11 cellular contexts compared by ENCODE assay signal in the genomic region with DNA sequence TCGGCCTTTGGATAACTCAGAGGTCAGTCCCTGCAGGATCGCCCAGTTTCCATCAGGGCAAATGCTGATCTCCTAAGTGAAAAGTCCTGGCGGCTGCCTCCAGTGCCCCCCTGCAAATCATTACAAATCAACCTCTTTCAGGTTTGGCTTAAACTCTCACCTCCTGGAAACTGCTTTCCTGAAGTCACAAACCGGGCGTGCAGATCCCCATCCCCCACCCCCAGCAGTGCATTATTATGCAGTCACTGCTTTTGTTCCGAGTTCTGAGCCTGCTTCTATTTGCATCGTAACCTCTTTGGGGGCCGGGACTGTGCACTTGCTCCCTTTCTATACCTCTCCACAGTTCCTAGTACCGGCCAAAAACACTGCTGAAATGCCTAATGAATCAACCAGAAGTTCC. TPM values are rescaled to one million over a fixed set of nuclear protein-coding genes. Genes with fewer than 3 reads are reported as not detected.
DNase-seq lines count a peak whose midpoint lies in the region; ATAC-seq and TF ChIP-seq lines count a peak whose summit lies in the region.
"Had no signal": no experiment of that assay in that cellular context is flagged by ENCODE, and none has a peak within 500 bp of the region (broad histone marks: within the 10 kb centered on the region; RNA-seq: fewer than 3 reads in every experiment).

A gene (minus strand): TSS at position 172 of the 400 bp plus-strand sequence. CDS start 17,220 bp downstream, outside the sequence.

- H3K79me1 ChIP-seq in H9 (ENCODE audit: insufficient read depth, low read depth, low read length, poor library complexity, severe bottlenecking) (no peaks in the 10 kb centered on the region), mesendoderm (ENCODE audit: low read length) (no peaks in the 10 kb centered on the region)

- no peak for TF ChIP-seq CTCF in H9 (conservative IDR thresholded peaks at IDR 0.05)

- no peak within 1 kb of the TSS for H2AFZ ChIP-seq in H9 (ENCODE audit: low read length)

- no peak within 1 kb of the TSS for H3K23ac ChIP-seq in H9 (ENCODE audit: insufficient read length, low read depth, low read length)
- no peak within 1 kb of the TSS for H3K23ac ChIP-seq in mesendoderm (ENCODE audit: low read length)

- H3K4me1 Mint-ChIP-seq in CD4-positive, CD25-positive, alpha-beta regulatory T cell: peaks cover 0 to 37% (median 8%) of the 10 kb centered on the region in 4 donors
- H3K4me1 Mint-ChIP-seq in H9: peaks cover 45 to 55% of the 10 kb centered on the region in 2 experiments
- H3K4me1 Mint-ChIP-seq in activated naive CD8-positive, alpha-beta T cell treated with anti-CD3 and anti-CD28 coated beads for 36 hours: peaks cover 58% of the 10 kb centered on the region

- H2BK120ac ChIP-seq in H9 (ENCODE audit: low read depth, low read length, poor library complexity, severe bottlenecking) (no peak within 1 kb of the TSS), mesendoderm (ENCODE audit: low read depth, low read length) (no peak within 1 kb of the TSS)

- H3K4me3 Mint-ChIP-seq in CD4-positive, CD25-positive, alpha-beta regulatory T cell: peak within 1 kb of the TSS in 2 of 4 donors; percentile 25 to 69
- peak within 1 kb of the TSS; percentile 83 to 96 for H3K4me3 Mint-ChIP-seq in H9
- H3K4me3 Mint-ChIP-seq in activated naive CD8-positive, alpha-beta T cell treated with anti-CD3 and anti-CD28 coated beads for 36 hours: peak within 1 kb of the TSS; percentile 86

- H3T11ph ChIP-seq in H9 (ENCODE audit: low read length): peak within 1 kb of the TSS; percentile 89

- H3K56ac ChIP-seq in H9 (ENCODE audit: insufficient read length, low read depth, low read length): no peak within 1 kb of the TSS
- H3K56ac ChIP-seq in mesendoderm (ENCODE audit: low read length): peak within 1 kb of the TSS; percentile 10

- H3K23me2 ChIP-seq in H9 (ENCODE audit: insufficient read length, low read depth, low read length, poor library complexity, severe bottlenecking): peaks cover 3% of the 10 kb centered on the region

- H4K20me1 ChIP-seq in H9 (ENCODE audit: control insufficient read depth, insufficient read depth, insufficient read length): no peaks in the 10 kb centered on the region
- H4K20me1 ChIP-seq: BLaER1 treated with 17β-estradiol and CSF1 and Interleukin-3, amounts not matched to agents 10 nM and 100 nM had no signal

- H3K14ac ChIP-seq in H9 (ENCODE audit: insufficient read depth, low read length): no peak within 1 kb of the TSS

- peaks cover 0 to 7% (median 0%) of the 10 kb centered on the region in 7 donors for H3K9me3 Mint-ChIP-seq in CD4-positive, CD25-positive, alpha-beta regulatory T cell
- H3K9me3 Mint-ChIP-seq in H9: peaks cover 0 to 5% of the 10 kb centered on the region in 2 experiments; a peak in 2 of 5 replicates
- H3K9me3 Mint-ChIP-seq in activated naive CD8-positive, alpha-beta T cell treated with anti-CD3 and anti-CD28 coated beads for 36 hours: peaks cover 6% of the 10 kb centered on the region

- H3K27ac Mint-ChIP-seq in CD4-positive, CD25-positive, alpha-beta regulatory T cell: peak within 1 kb of the TSS; percentile 29 to 74 (median 39)
- H3K27ac Mint-ChIP-seq in H9: peak within 1 kb of the TSS; percentile 95 to 100 (median 99)
- H3K27ac Mint-ChIP-seq in activated naive CD8-positive, alpha-beta T cell treated with anti-CD3 and anti-CD28 coated beads for 36 hours: peak within 1 kb of the TSS; percentile 95

- no peak within 1 kb of the TSS for H4K91ac ChIP-seq in H9 (ENCODE audit: insufficient read length, low read depth, low read length)

- no peak within 1 kb of the TSS for H2BK12ac ChIP-seq in H9 (ENCODE audit: insufficient read length, low read depth, low read length)

- H3K18ac ChIP-seq in H9 (ENCODE audit: insufficient read length, low read depth, low read length) (no peak within 1 kb of the TSS), mesendoderm (ENCODE audit: low read length) (no peak within 1 kb of the TSS)

- peaks cover 10% of the 10 kb centered on the region; the same call in 1 of the 2 replicates for H3K79me2 ChIP-seq in H9 (ENCODE audit: insufficient read depth, low read length)
- no peaks in the 10 kb centered on the region for H3K79me2 ChIP-seq in mesendoderm (ENCODE audit: control insufficient read depth, insufficient read depth, low read length)

- peaks cover 10% of the 10 kb centered on the region for H3K27me3 ChIP-seq in CD4-positive, CD25-positive, alpha-beta regulatory T cell (ENCODE audit: control insufficient read depth, insufficient read depth, low read length)
- H3K27me3 ChIP-seq in H9 (ENCODE audit: insufficient read depth, low read length) (no peaks in the 10 kb centered on the region), mesendoderm (ENCODE audit: insufficient read depth, low read length, poor library complexity) (no peaks in the 10 kb centered on the region)
- H3K27me3 ChIP-seq: BLaER1 treated with 17β-estradiol and CSF1 and Interleukin-3, amounts not matched to agents 10 nM and 100 nM had no signal

- H4K8ac ChIP-seq in H9 (replicated peaks; ENCODE audit: insufficient read length, low read depth, low read length) (no peak within 1 kb of the TSS), mesendoderm (ENCODE audit: low read depth, low read length) (no peak within 1 kb of the TSS)

- H3K36me3 ChIP-seq in CD4-positive, CD25-positive, alpha-beta regulatory T cell (ENCODE audit: control insufficient read depth, insufficient read depth, low read length): no peaks in the 10 kb centered on the region
- H3K36me3 ChIP-seq in mesendoderm (ENCODE audit: control insufficient read depth, insufficient read depth, low read length): no peaks in the 10 kb centered on the region
- H3K36me3 ChIP-seq: BLaER1 treated with 17β-estradiol and CSF1 and Interleukin-3, amounts not matched to agents 10 nM and 100 nM; left ventricle myocardium inferior had no signal

- H3K9me3 ChIP-seq in CD4-positive, CD25-positive, alpha-beta regulatory T cell (ENCODE audit: control insufficient read depth in 2 of 2, low read length in 2 of 2): peaks cover 3 to 6% of the 10 kb centered on the region in 2 experiments
- H3K9me3 ChIP-seq in H9 (ENCODE audit: control insufficient read depth, low read depth, low read length): no peaks in the 10 kb centered on the region

- ATAC-seq in CD4-positive, CD25-positive, alpha-beta regulatory T cell (ENCODE audit: low read depth in 2 of 2): no peak
- no peak for ATAC-seq in HG02981 (IDR thresholded peaks at IDR 0.05; ENCODE audit: unreplicated experiment)

- H4K5ac ChIP-seq in H9 (ENCODE audit: insufficient read length, low read depth, low read length): no peak within 1 kb of the TSS
- no peak within 1 kb of the TSS for H4K5ac ChIP-seq in mesendoderm (ENCODE audit: low read length)

- H2BK20ac ChIP-seq in H9 (ENCODE audit: low read depth, low read length, poor library complexity, severe bottlenecking): no peak within 1 kb of the TSS

- H3K36me3 Mint-ChIP-seq in CD4-positive, CD25-positive, alpha-beta regulatory T cell: no peaks in the 10 kb centered on the region
- peaks cover 12 to 26% (median 17%) of the 10 kb centered on the region in 3 experiments; a peak in 6 of 7 replicates for H3K36me3 Mint-ChIP-seq in H9 (ENCODE audit: insufficient read depth in 1 of 3, low read depth in 3 of 3)
- peaks cover 20% of the 10 kb centered on the region for H3K36me3 Mint-ChIP-seq in activated naive CD8-positive, alpha-beta T cell treated with anti-CD3 and anti-CD28 coated beads for 36 hours

- H3K4me2 ChIP-seq in H9 (ENCODE audit: insufficient read depth, insufficient read length, low read length) (peak within 1 kb of the TSS; percentile 89), mesendoderm (ENCODE audit: low read length) (peak within 1 kb of the TSS; percentile 11)

- peaks cover 18% of the 10 kb centered on the region for H3K4me1 ChIP-seq in CD4-positive, CD25-positive, alpha-beta regulatory T cell (ENCODE audit: control insufficient read depth, insufficient read depth, low read length, poor library complexity, severe bottlenecking)
- H3K4me1 ChIP-seq in H9 (ENCODE audit: insufficient read depth, low read length) (no peaks in the 10 kb centered on the region; the same call in 1 of the 2 replicates), mesendoderm (ENCODE audit: control insufficient read depth, low read depth, low read length) (peaks cover 3% of the 10 kb centered on the region)

- no CpG with 5 or more reads among the region's 9 CpGs for WGBS in H9 (ENCODE audit: extremely low coverage, insufficient read length, low lambda C conversion rate)
- WGBS in mesendoderm (ENCODE audit: extremely low coverage, insufficient coverage, low lambda C conversion rate): no CpG with 5 or more reads among the region's 9 CpGs

- no peak for DNase-seq in CD4-positive, CD25-positive, alpha-beta regulatory T cell
- DNase-seq in H9: peak; percentile 92
- peak; percentile 38 for DNase-seq in activated naive CD8-positive, alpha-beta T cell treated with anti-CD3 and anti-CD28 coated beads for 36 hours
- peak; percentile 51 for DNase-seq in mesendoderm
- no peak for DNase-seq in pons (ENCODE audit: low spot score)
- no peak for DNase-seq in amygdala (lab: John Stamatoyannopoulos, UW)
- no peak for DNase-seq in NCI-H2081 (lab: John Stamatoyannopoulos, UW)
- DNase-seq: left ventricle myocardium inferior, NCI-H1930 had no signal

- no peak within 1 kb of the TSS for H3K4ac ChIP-seq in H9 (ENCODE audit: low read depth, low read length)
- no peak within 1 kb of the TSS for H3K4ac ChIP-seq in mesendoderm (ENCODE audit: low read depth, low read length)

- H2BK5ac ChIP-seq in H9 (ENCODE audit: insufficient read length, low read length): no peak within 1 kb of the TSS
- H2BK5ac ChIP-seq in mesendoderm (ENCODE audit: low read length): no peak within 1 kb of the TSS

- H3K27me3 Mint-ChIP-seq in CD4-positive, CD25-positive, alpha-beta regulatory T cell: peaks cover 59% of the 10 kb centered on the region
- peaks cover 1% of the 10 kb centered on the region; the same call in 1 of the 2 replicates for H3K27me3 Mint-ChIP-seq in H9 (ENCODE audit: low read depth)
- no peaks in the 10 kb centered on the region for H3K27me3 Mint-ChIP-seq in activated naive CD8-positive, alpha-beta T cell treated with anti-CD3 and anti-CD28 coated beads for 36 hours

- H2BK15ac ChIP-seq in H9 (ENCODE audit: low read depth, low read length) (no peak within 1 kb of the TSS), mesendoderm (replicated peaks; ENCODE audit: low read depth) (no peak within 1 kb of the TSS)

- H2AK5ac ChIP-seq in H9 (ENCODE audit: insufficient read length, low read length) (no peak within 1 kb of the TSS), mesendoderm (ENCODE audit: low read length) (no peak within 1 kb of the TSS)

- H3K27ac ChIP-seq in CD4-positive, CD25-positive, alpha-beta regulatory T cell (ENCODE audit: insufficient read depth, low read length, poor library complexity, severe bottlenecking): no peak within 1 kb of the TSS
- H3K27ac ChIP-seq in H9 (ENCODE audit: insufficient read length, low read depth, low read length) (peak within 1 kb of the TSS; percentile 76), mesendoderm (ENCODE audit: low read depth, low read length) (no peak within 1 kb of the TSS)
- H3K27ac ChIP-seq: BLaER1 treated with 17β-estradiol and CSF1 and Interleukin-3, amounts not matched to agents 10 nM and 100 nM; left ventricle myocardium inferior had no signal

- peak within 1 kb of the TSS; percentile 11 for H3K4me3 ChIP-seq in CD4-positive, CD25-positive, alpha-beta regulatory T cell (ENCODE audit: low read depth, low read length)
- H3K4me3 ChIP-seq in mesendoderm (ENCODE audit: low read length): no peak within 1 kb of the TSS
- H3K4me3 ChIP-seq: BLaER1 treated with 17β-estradiol and CSF1 and Interleukin-3, amounts not matched to agents 10 nM and 100 nM; left ventricle myocardium inferior had no signal

- H3K9ac ChIP-seq in H9 (ENCODE audit: extremely low read depth, insufficient read length, low read length) (peak within 1 kb of the TSS; percentile 89), mesendoderm (ENCODE audit: low read length) (peak within 1 kb of the TSS; percentile 27)
- H3K9ac ChIP-seq: BLaER1 treated with 17β-estradiol and CSF1 and Interleukin-3, amounts not matched to agents 10 nM and 100 nM had no signal

RNA-seq across cellular contexts. Expression of the gene that starts here (rescaled TPM):
- 1.4 TPM for total RNA-seq in CD4-positive, CD25-positive, alpha-beta regulatory T cell
- 1 to 10 TPM in 3 of 4 donors, under 1 TPM in 1; 0.86 to 2.9 (median 2.1) TPM for polyA plus RNA-seq in CD4-positive, CD25-positive, alpha-beta regulatory T cell
- total RNA-seq in H9 (2021): 181 and 185 TPM in 2 replicates
- total RNA-seq in activated naive CD8-positive, alpha-beta T cell treated with anti-CD3 and anti-CD28 coated beads for 36 hours: 10 to 100 TPM; 18.7 to 21.9 TPM
- 25.0 TPM for polyA plus RNA-seq in mesendoderm (2013, experiment 1 of 2)
- 27.8 TPM for polyA plus RNA-seq in mesendoderm (2013, experiment 2 of 2)

Comparison
In these comparisons a context has a peak if more than half of its experiments do, and no peak if none do; other contexts are left out.
1. DNase-seq: peak in H9 (single experiment), activated naive CD8-positive, alpha-beta T cell treated with anti-CD3 and anti-CD28 coated beads for 36 hours (single experiment) and mesendoderm (single experiment); none in CD4-positive, CD25-positive, alpha-beta regulatory T cell (0 of 3), pons (single experiment), amygdala (0 of 56) and NCI-H2081 (0 of 2).
2. H3K27ac Mint-ChIP-seq: peak in every context shown above with its lines; median percentile 99 in H9; 95 in activated naive CD8-positive, alpha-beta T cell treated with anti-CD3 and anti-CD28 coated beads for 36 hours; 39 in CD4-positive, CD25-positive, alpha-beta regulatory T cell.